8 cellular contexts compared by ENCODE assay signal in genomic region chr7:74658171-74659004, GRCh38. TPM values are rescaled to one million over a fixed set of nuclear protein-coding genes. Genes with fewer than 3 reads are reported as not detected.
DNase-seq lines count a peak whose midpoint lies in the region; ATAC-seq and TF ChIP-seq lines count a peak whose summit lies in the region.

No MANE protein-coding gene starts in this region.

- H3K4me3 ChIP-seq in HEK293 (ENCODE audit: low read depth, low read length) (peak overlapping the region; percentile 88), SK-N-MC (peak overlapping the region; percentile 92), gastroesophageal sphincter (peak overlapping the region; percentile 54 to 100)

- ATAC-seq in gastroesophageal sphincter, result peak; percentile 90

- H3K9ac ChIP-seq in SK-N-MC (ENCODE audit: insufficient read length), result peak overlapping the region; percentile 100

- no peaks in the 10 kb centered on the region for H3K27me3 ChIP-seq in gastroesophageal sphincter

- POLR2A ChIA-PET in HEK293 (lab: Yijun Ruan, JAX), result interaction anchor here (0.6 to 1.0 kb wide), 5 partner anchors 42 to 208 kb away, joined by 3 to 13 read pairs (median 6); no protein-coding TSS in a partner anchor

- peak in 1 of 2 donors; percentile 29 for TF ChIP-seq POLR2A in gastroesophageal sphincter (IDR thresholded peaks at IDR 0.05)

- 0 to 4% methylated on average over 3 to 10 of the region's 108 CpGs for WGBS in gastroesophageal sphincter (ENCODE audit: low coverage in 1 of 2), 2 donors

- H3K36me3 ChIP-seq in HEK293 (ENCODE audit: control insufficient read depth in 2 of 2, insufficient read depth in 1 of 2, low read length in 2 of 2) (no peaks in the 10 kb centered on the region; a peak in 1 of 3 replicates), SK-N-MC (ENCODE audit: insufficient read depth, low read length) (peaks cover 20% of the 10 kb centered on the region), gastroesophageal sphincter (no peaks in the 10 kb centered on the region)

- CTCF ChIA-PET in HEK293 (lab: Yijun Ruan, JAX), result interaction anchor here (0.5 to 0.6 kb wide), 2 partner anchors 391 to 455 kb away, joined by 3 to 4 read pairs; no protein-coding TSS in a partner anchor

- peaks cover 13% of the 10 kb centered on the region for H3K4me1 ChIP-seq in HEK293 (ENCODE audit: control insufficient read depth, insufficient read depth, low read length)
- peaks cover 3 to 68% (median 19%) of the 10 kb centered on the region in 3 donors for H3K4me1 ChIP-seq in gastroesophageal sphincter

- TF ChIP-seq EP300 in gastroesophageal sphincter (IDR thresholded peaks at IDR 0.05), result no peak

- peak overlapping the region; percentile 99 for H3K27ac ChIP-seq in HEK293 (ENCODE audit: extremely low read depth, low read depth, low read length)
- peak overlapping the region; percentile 98 for H3K27ac ChIP-seq in SK-N-MC
- peak overlapping the region; percentile 81 to 100 (median 96) for H3K27ac ChIP-seq in gastroesophageal sphincter
- peak overlapping the region; percentile 99 for H3K27ac ChIP-seq in substantia nigra (ENCODE audit: low read depth, low read length, poor library complexity, severe bottlenecking)

- peak; percentile 85 for DNase-seq in GF-D8 (lab: John Stamatoyannopoulos, UW)
- DNase-seq in MV-4-11 (lab: John Stamatoyannopoulos, UW), result peak; percentile 85
- no peak for DNase-seq in SK-N-MC (ENCODE audit: low read depth, low spot score)
- peak; percentile 89 for DNase-seq in activated naive CD4-positive, alpha-beta T cell treated with anti-CD3 and anti-CD28 coated beads, Interleukin-2, amount 50 U/mL, for 16 hours
- DNase-seq in nucleus accumbens (lab: John Stamatoyannopoulos, UW), result peak; percentile 49 to 97 (median 88)
- DNase-seq in substantia nigra (lab: John Stamatoyannopoulos, UW), result peak; percentile 57 to 99 (median 89)

- H3K9me3 ChIP-seq in HEK293 (ENCODE audit: control insufficient read depth, insufficient read depth, low read depth, low read length) (no peaks in the 10 kb centered on the region), SK-N-MC (ENCODE audit: low read depth, low read length) (no peaks in the 10 kb centered on the region), gastroesophageal sphincter (no peaks in the 10 kb centered on the region)

- TF ChIP-seq CTCF in HEK293 (tag by site-specific recombination; IDR thresholded peaks at IDR 0.05) (no peak), gastroesophageal sphincter (IDR thresholded peaks at IDR 0.05) (peak in 1 of 4 experiments; percentile 5)

TF ChIP-seq in HEK293, 187 proteins besides CTCF, POLR2A, EP300 and RAD21 (continues in another document):
- TF ChIP-seq, protein P1, sequence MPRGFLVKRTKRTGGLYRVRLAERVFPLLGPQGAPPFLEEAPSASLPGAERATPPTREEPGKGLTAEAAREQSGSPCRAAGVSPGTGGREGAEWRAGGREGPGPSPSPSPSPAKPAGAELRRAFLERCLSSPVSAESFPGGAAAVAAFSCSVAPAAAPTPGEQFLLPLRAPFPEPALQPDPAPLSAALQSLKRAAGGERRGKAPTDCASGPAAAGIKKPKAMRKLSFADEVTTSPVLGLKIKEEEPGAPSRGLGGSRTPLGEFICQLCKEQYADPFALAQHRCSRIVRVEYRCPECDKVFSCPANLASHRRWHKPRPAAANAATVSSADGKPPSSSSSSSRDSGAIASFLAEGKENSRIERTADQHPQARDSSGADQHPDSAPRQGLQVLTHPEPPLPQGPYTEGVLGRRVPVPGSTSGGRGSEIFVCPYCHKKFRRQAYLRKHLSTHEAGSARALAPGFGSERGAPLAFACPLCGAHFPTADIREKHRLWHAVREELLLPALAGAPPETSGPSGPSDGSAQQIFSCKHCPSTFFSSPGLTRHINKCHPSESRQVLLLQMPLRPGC (tag by site-specific recombination; IDR thresholded peaks at IDR 0.05), result no peak
- TF ChIP-seq GLI4 (tag by site-specific recombination; IDR thresholded peaks at IDR 0.05) (no peak), ZNF776 (tag by site-specific recombination; IDR thresholded peaks at IDR 0.05; ENCODE audit: borderline replicate concordance) (no peak), ZNF366 (tag by site-specific recombination; conservative IDR thresholded peaks at IDR 0.05) (0 out of 2 replicates have a peak, but pooled peaks have one; percentile 26), BCL6B (tag by site-specific recombination; IDR thresholded peaks at IDR 0.05) (no peak), ZBTB10 (tag by site-specific recombination; IDR thresholded peaks at IDR 0.05) (no peak), PBX3 (CRISPR knock-in tag; IDR thresholded peaks at IDR 0.05) (no peak), ZNF138 (tag by site-specific recombination; IDR thresholded peaks at IDR 0.05; ENCODE audit: borderline replicate concordance) (no peak), ZNF112 (tag by site-specific recombination; IDR thresholded peaks at IDR 0.05) (no peak), ZNF701 (tag by site-specific recombination; IDR thresholded peaks at IDR 0.05) (no peak), ZNF423 (tag by site-specific recombination; IDR thresholded peaks at IDR 0.05) (no peak)
- TF ChIP-seq, protein P2, sequence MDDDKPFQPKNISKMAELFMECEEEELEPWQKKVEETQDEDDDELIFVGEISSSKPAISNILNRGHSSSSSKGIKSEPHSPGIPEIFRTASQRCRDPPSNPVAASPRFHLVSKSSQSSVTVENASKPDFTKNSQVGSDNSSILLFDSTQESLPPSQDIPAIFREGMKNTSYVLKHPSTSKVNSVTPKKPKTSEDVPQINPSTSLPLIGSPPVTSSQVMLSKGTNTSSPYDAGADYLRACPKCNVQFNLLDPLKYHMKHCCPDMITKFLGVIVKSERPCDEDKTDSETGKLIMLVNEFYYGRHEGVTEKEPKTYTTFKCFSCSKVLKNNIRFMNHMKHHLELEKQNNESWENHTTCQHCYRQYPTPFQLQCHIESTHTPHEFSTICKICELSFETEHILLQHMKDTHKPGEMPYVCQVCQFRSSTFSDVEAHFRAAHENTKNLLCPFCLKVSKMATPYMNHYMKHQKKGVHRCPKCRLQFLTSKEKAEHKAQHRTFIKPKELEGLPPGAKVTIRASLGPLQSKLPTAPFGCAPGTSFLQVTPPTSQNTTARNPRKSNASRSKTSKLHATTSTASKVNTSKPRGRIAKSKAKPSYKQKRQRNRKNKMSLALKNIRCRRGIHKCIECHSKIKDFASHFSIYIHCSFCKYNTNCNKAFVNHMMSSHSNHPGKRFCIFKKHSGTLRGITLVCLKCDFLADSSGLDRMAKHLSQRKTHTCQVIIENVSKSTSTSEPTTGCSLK (tag by site-specific recombination; IDR thresholded peaks at IDR 0.05), result no peak
- TF ChIP-seq, protein P3, sequence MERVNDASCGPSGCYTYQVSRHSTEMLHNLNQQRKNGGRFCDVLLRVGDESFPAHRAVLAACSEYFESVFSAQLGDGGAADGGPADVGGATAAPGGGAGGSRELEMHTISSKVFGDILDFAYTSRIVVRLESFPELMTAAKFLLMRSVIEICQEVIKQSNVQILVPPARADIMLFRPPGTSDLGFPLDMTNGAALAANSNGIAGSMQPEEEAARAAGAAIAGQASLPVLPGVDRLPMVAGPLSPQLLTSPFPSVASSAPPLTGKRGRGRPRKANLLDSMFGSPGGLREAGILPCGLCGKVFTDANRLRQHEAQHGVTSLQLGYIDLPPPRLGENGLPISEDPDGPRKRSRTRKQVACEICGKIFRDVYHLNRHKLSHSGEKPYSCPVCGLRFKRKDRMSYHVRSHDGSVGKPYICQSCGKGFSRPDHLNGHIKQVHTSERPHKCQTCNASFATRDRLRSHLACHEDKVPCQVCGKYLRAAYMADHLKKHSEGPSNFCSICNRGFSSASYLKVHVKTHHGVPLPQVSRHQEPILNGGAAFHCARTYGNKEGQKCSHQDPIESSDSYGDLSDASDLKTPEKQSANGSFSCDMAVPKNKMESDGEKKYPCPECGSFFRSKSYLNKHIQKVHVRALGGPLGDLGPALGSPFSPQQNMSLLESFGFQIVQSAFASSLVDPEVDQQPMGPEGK (tag by site-specific recombination; IDR thresholded peaks at IDR 0.05), result peak; percentile 39; the same call in 1 of the 2 replicates

RNA-seq across cellular contexts. Expression of gene GTF2I, which starts 0.9 kb away (rescaled TPM):
- 100 to 1,000 TPM; 116 to 173 (median 154) TPM for total RNA-seq in gastroesophageal sphincter
